Comparison of ENCODE assay signal across 1 cellular context in the genomic region with DNA sequence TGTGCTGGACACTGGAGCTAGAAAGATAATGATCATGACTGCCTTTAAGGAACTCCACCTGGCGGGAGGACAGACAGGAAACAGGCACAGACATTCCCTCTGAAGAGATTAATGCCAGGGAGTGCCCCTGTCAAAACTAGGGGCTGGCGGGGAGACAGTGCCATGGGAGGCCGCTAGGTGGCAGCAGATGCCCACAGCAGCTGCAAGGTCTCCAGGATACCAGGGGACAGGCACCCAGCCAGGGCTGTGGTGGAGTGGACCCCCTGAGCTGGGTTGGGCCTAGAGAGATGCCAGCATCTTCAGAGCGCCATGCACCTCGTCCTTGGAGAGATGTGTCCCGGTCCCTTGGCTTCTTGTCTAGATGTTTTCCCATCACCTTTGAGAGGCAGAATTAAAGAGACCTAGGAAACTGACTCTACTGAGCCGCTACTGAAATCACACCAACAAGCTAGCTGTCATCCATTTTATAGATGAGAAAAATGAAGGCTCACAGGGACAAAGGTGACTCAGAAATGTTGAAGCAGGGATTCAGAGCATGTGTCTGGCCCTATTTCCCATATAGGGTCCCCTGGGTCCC.
TF ChIP-seq lines count a peak whose summit lies in the region.

No MANE protein-coding gene starts in this region.

TF ChIP-seq in GM12878, 131 proteins besides CTCF, POLR2A, EP300 and RAD21 (continued from another document and continues in another):
- TF ChIP-seq TCF12 (IDR thresholded peaks at IDR 0.05; ENCODE audit: low read depth, low read length) = 0 out of 2 replicates have a peak, but pooled peaks have one; percentile 44
- peak; percentile 55; the same call in 1 of the 2 replicates for TF ChIP-seq YY1 (IDR thresholded peaks at IDR 0.05; ENCODE audit: low read depth, low read length)
- 0 out of 2 replicates have a peak, but pooled peaks have one; percentile 34 for TF ChIP-seq JUND (IDR thresholded peaks at IDR 0.05; ENCODE audit: low read depth, low read length)
- no peak for TF ChIP-seq NR2C2 (IDR thresholded peaks at IDR 0.05; ENCODE audit: borderline replicate concordance, control insufficient read depth, insufficient read length, low read depth)
- TF ChIP-seq SMAD5 (IDR thresholded peaks at IDR 0.05; ENCODE audit: low read depth) = no peak
- TF ChIP-seq IKZF1 (conservative IDR thresholded peaks at IDR 0.05) = no peak
- TF ChIP-seq, protein P1, sequence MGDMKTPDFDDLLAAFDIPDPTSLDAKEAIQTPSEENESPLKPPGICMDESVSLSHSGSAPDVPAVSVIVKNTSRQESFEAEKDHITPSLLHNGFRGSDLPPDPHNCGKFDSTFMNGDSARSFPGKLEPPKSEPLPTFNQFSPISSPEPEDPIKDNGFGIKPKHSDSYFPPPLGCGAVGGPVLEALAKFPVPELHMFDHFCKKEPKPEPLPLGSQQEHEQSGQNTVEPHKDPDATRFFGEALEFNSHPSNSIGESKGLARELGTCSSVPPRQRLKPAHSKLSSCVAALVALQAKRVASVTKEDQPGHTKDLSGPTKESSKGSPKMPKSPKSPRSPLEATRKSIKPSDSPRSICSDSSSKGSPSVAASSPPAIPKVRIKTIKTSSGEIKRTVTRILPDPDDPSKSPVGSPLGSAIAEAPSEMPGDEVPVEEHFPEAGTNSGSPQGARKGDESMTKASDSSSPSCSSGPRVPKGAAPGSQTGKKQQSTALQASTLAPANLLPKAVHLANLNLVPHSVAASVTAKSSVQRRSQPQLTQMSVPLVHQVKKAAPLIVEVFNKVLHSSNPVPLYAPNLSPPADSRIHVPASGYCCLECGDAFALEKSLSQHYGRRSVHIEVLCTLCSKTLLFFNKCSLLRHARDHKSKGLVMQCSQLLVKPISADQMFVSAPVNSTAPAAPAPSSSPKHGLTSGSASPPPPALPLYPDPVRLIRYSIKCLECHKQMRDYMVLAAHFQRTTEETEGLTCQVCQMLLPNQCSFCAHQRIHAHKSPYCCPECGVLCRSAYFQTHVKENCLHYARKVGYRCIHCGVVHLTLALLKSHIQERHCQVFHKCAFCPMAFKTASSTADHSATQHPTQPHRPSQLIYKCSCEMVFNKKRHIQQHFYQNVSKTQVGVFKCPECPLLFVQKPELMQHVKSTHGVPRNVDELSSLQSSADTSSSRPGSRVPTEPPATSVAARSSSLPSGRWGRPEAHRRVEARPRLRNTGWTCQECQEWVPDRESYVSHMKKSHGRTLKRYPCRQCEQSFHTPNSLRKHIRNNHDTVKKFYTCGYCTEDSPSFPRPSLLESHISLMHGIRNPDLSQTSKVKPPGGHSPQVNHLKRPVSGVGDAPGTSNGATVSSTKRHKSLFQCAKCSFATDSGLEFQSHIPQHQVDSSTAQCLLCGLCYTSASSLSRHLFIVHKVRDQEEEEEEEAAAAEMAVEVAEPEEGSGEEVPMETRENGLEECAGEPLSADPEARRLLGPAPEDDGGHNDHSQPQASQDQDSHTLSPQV (IDR thresholded peaks at IDR 0.05) = no peak
- no peak for TF ChIP-seq SRF (IDR thresholded peaks at IDR 0.05; ENCODE audit: low read depth in 2 of 2, low read length in 2 of 2)
- TF ChIP-seq, protein P2, sequence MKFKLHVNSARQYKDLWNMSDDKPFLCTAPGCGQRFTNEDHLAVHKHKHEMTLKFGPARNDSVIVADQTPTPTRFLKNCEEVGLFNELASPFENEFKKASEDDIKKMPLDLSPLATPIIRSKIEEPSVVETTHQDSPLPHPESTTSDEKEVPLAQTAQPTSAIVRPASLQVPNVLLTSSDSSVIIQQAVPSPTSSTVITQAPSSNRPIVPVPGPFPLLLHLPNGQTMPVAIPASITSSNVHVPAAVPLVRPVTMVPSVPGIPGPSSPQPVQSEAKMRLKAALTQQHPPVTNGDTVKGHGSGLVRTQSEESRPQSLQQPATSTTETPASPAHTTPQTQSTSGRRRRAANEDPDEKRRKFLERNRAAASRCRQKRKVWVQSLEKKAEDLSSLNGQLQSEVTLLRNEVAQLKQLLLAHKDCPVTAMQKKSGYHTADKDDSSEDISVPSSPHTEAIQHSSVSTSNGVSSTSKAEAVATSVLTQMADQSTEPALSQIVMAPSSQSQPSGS (IDR thresholded peaks at IDR 0.05; ENCODE audit: low read length) = no peak
- TF ChIP-seq TCF3 (IDR thresholded peaks at IDR 0.05; ENCODE audit: borderline replicate concordance, insufficient read depth, low read depth, low read length) = 0 out of 2 replicates have a peak, but pooled peaks have one; percentile 47
- TF ChIP-seq MTA3 (IDR thresholded peaks at IDR 0.05; ENCODE audit: borderline replicate concordance, low read length) = no peak
- TF ChIP-seq, protein P3, sequence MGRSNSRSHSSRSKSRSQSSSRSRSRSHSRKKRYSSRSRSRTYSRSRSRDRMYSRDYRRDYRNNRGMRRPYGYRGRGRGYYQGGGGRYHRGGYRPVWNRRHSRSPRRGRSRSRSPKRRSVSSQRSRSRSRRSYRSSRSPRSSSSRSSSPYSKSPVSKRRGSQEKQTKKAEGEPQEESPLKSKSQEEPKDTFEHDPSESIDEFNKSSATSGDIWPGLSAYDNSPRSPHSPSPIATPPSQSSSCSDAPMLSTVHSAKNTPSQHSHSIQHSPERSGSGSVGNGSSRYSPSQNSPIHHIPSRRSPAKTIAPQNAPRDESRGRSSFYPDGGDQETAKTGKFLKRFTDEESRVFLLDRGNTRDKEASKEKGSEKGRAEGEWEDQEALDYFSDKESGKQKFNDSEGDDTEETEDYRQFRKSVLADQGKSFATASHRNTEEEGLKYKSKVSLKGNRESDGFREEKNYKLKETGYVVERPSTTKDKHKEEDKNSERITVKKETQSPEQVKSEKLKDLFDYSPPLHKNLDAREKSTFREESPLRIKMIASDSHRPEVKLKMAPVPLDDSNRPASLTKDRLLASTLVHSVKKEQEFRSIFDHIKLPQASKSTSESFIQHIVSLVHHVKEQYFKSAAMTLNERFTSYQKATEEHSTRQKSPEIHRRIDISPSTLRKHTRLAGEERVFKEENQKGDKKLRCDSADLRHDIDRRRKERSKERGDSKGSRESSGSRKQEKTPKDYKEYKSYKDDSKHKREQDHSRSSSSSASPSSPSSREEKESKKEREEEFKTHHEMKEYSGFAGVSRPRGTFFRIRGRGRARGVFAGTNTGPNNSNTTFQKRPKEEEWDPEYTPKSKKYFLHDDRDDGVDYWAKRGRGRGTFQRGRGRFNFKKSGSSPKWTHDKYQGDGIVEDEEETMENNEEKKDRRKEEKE (IDR thresholded peaks at IDR 0.05) = no peak
- TF ChIP-seq CHD2 (IDR thresholded peaks at IDR 0.05; ENCODE audit: borderline replicate concordance, low read depth, low read length) = no peak
- TF ChIP-seq STAT1 (conservative IDR thresholded peaks at IDR 0.05) = no peak
- TF ChIP-seq, protein P4, sequence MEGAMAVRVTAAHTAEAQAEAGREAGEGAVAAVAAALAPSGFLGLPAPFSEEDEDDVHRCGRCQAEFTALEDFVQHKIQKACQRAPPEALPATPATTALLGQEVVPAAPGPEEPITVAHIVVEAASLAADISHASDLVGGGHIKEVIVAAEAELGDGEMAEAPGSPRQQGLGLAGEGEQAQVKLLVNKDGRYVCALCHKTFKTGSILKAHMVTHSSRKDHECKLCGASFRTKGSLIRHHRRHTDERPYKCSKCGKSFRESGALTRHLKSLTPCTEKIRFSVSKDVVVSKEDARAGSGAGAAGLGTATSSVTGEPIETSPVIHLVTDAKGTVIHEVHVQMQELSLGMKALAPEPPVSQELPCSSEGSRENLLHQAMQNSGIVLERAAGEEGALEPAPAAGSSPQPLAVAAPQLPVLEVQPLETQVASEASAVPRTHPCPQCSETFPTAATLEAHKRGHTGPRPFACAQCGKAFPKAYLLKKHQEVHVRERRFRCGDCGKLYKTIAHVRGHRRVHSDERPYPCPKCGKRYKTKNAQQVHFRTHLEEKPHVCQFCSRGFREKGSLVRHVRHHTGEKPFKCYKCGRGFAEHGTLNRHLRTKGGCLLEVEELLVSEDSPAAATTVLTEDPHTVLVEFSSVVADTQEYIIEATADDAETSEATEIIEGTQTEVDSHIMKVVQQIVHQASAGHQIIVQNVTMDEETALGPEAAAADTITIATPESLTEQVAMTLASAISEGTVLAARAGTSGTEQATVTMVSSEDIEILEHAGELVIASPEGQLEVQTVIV (IDR thresholded peaks at IDR 0.05; ENCODE audit: borderline replicate concordance, partially characterized antibody) = no peak
- 0 out of 4 replicates have a peak, but pooled peaks of 1 of the 2 experiments have one; percentile 17 for TF ChIP-seq BHLHE40 (IDR thresholded peaks at IDR 0.05; ENCODE audit: borderline replicate concordance in 1 of 2, low read depth in 2 of 2, low read length in 1 of 2)
- TF ChIP-seq CHD4 (IDR thresholded peaks at IDR 0.05) = no peak
- TF ChIP-seq SMC3 (IDR thresholded peaks at IDR 0.05; ENCODE audit: borderline replicate concordance, low read length) = peak; percentile 90
- no peak for TF ChIP-seq SIX5 (IDR thresholded peaks at IDR 0.05; ENCODE audit: low read depth, low read length, severe bottlenecking)
- TF ChIP-seq MYB (IDR thresholded peaks at IDR 0.05; ENCODE audit: borderline replicate concordance, low read depth, low read length) = no peak
- TF ChIP-seq, protein P5, sequence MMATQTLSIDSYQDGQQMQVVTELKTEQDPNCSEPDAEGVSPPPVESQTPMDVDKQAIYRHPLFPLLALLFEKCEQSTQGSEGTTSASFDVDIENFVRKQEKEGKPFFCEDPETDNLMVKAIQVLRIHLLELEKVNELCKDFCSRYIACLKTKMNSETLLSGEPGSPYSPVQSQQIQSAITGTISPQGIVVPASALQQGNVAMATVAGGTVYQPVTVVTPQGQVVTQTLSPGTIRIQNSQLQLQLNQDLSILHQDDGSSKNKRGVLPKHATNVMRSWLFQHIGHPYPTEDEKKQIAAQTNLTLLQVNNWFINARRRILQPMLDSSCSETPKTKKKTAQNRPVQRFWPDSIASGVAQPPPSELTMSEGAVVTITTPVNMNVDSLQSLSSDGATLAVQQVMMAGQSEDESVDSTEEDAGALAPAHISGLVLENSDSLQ (IDR thresholded peaks at IDR 0.05) = no peak; the same call in 1 of the 2 replicates
- TF ChIP-seq PML (IDR thresholded peaks at IDR 0.05; ENCODE audit: low read length) = no peak
- no peak for TF ChIP-seq NR2C1 (IDR thresholded peaks at IDR 0.05)
- no peak for TF ChIP-seq RBBP5 (conservative IDR thresholded peaks at IDR 0.05)
- TF ChIP-seq, protein P6, sequence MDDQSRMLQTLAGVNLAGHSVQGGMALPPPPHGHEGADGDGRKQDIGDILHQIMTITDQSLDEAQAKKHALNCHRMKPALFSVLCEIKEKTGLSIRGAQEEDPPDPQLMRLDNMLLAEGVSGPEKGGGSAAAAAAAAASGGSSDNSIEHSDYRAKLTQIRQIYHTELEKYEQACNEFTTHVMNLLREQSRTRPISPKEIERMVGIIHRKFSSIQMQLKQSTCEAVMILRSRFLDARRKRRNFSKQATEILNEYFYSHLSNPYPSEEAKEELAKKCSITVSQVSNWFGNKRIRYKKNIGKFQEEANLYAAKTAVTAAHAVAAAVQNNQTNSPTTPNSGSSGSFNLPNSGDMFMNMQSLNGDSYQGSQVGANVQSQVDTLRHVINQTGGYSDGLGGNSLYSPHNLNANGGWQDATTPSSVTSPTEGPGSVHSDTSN (IDR thresholded peaks at IDR 0.05; ENCODE audit: insufficient replicate concordance, low read depth, low read length) = no peak
- TF ChIP-seq BACH1 (IDR thresholded peaks at IDR 0.05; ENCODE audit: borderline replicate concordance) = no peak
- no peak for TF ChIP-seq CREM (IDR thresholded peaks at IDR 0.05; ENCODE audit: low read depth)
- TF ChIP-seq, protein P7, sequence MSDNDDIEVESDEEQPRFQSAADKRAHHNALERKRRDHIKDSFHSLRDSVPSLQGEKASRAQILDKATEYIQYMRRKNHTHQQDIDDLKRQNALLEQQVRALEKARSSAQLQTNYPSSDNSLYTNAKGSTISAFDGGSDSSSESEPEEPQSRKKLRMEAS (IDR thresholded peaks at IDR 0.05; ENCODE audit: low read depth, low read length) = no peak
- TF ChIP-seq SMARCA5 (IDR thresholded peaks at IDR 0.05) = peak; percentile 46; the same call in 1 of the 2 replicates
- no peak for TF ChIP-seq ZBTB33 (IDR thresholded peaks at IDR 0.05)
- no peak for TF ChIP-seq MEF2B (IDR thresholded peaks at IDR 0.05; ENCODE audit: partially characterized antibody, poor library complexity, severe bottlenecking)
- TF ChIP-seq PRDM15 (CRISPR knock-in tag; IDR thresholded peaks at IDR 0.05) = no peak
- no peak for TF ChIP-seq CBX3 (IDR thresholded peaks at IDR 0.05; ENCODE audit: borderline replicate concordance, low read depth)
- TF ChIP-seq CHD1 (IDR thresholded peaks at IDR 0.05; ENCODE audit: low read depth, low read length) = no peak
